In genomic region chr11:74170694-74171629, GRCh38 we compare ENCODE assay signal across 8 cellular contexts. TPM values are rescaled to one million over a fixed set of nuclear protein-coding genes. Genes with fewer than 3 reads are reported as not detected.
DNase-seq lines count a peak whose midpoint lies in the region; ATAC-seq and TF ChIP-seq lines count a peak whose summit lies in the region.

A gene with protein sequence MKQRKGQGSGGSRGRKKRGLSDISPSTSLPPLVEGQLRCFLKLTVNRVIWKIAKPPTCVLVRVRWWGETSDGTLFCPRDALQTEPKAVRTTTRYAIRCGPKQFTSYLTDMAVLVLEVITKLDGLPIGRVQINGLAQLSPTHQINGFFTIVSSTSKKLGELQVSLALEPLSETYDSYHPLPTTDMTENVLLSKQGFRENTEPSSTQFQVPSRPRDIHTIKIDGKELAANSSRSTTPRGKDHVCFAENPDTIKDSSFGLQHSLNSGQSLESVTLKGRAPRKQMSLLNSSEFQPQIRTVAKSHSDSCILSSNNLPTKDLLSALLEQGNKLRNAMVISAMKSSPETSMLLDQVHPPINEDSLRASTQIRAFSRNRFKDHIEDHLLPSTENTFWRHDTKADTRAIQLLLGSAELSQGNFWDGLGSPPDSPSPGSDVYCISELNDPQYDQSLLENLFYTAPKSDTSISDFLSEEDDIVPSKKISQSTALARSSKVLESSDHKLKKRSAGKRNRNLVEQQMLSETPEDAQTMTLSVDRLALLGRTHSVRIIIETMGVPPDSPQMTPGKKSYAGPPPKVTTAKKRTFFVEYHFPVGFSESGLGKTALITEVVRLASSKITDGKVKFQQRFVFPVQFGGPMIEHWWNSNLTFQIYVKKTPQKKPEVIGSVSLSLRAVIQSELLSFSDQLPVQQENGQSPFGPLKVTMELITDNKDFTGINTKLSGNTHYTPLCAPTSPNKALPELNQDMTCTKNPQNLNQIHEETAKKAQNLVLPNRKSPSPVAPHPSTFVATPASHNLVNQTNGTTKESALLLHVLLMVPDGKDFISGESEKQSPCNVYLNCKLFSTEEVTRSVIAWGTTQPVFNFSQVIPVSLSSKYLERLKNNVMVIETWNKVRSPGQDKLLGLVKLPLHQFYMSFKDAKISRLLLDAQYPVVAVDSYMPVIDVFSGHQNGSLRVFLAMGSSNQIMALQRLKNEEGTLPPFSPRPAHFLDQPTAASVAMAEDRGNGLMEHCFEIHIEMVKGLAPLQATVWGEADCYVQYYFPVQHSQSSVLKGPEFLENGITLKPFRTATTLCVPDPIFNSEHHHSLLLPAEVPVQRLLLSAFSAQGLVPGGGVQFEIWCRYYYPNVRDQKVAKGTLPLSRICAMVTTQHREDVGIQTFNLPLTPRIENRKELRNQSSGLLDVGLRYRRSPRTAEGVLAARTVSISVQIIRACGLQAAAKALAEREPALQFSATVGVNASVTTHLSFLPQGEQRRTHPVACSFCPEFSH (N-terminal part only) (minus strand): TSS chr11:74171002. CDS start chr11:74170792, 210 bp downstream.
Gene PPME1 (plus strand): TSS chr11:74171289. CDS start chr11:74171422, 133 bp downstream.

- no peaks in the 10 kb centered on the region for H3K27me3 ChIP-seq in PC-9 (ENCODE audit: insufficient read depth, low read depth)
- H3K27me3 ChIP-seq in esophagus (ENCODE audit: control insufficient read depth in 1 of 2, insufficient read depth in 2 of 2, low read length in 2 of 2), result no peaks in the 10 kb centered on the region
- H3K27me3 ChIP-seq in mucosa of rectum (ENCODE audit: control insufficient read depth in 2 of 2, insufficient read depth in 2 of 2, low read length in 2 of 2), result no peaks in the 10 kb centered on the region

- peak within 1 kb of the TSS; percentile 96 for H3K4me2 ChIP-seq in PC-9

- peak within 1 kb of the TSS; percentile 90 for H3K9ac ChIP-seq in mucosa of rectum (ENCODE audit: low read depth in 1 of 2, low read length in 2 of 2)

- H3K27ac ChIP-seq in PC-9 (peak within 1 kb of the TSS; percentile 73), esophagus (ENCODE audit: low read depth in 2 of 2, low read length in 1 of 2) (peak within 1 kb of the TSS; percentile 92 to 97), mucosa of rectum (ENCODE audit: low read depth in 2 of 2, low read length in 2 of 2) (peak within 1 kb of the TSS; percentile 88 to 91)

- peak; percentile 100 for DNase-seq in DMS79 (lab: John Stamatoyannopoulos, UW)
- DNase-seq in KG1 (lab: John Stamatoyannopoulos, UW), result peak; percentile 98
- DNase-seq in PC-9, result peak; percentile 99 to 100
- peak; percentile 94 for DNase-seq in activated T-cell treated with anti-CD3 and anti-CD28 coated beads, Interleukin-2, amount 50 U/mL, for 1 hour
- peak; percentile 98 for DNase-seq in stimulated activated CD8-positive, alpha-beta memory T cell treated with anti-CD3 and anti-CD28 coated beads, Interleukin-4, amount 100 ng/mL, for 48 hours

- TSS peak; percentile 74 for BruUV-seq in PC-9 (replicated peaks; lab: Mats Ljungman, UMichigan)

- no peaks in the 10 kb centered on the region for H4K20me1 ChIP-seq in PC-9 (ENCODE audit: insufficient read depth)

- intact Hi-C loops in PC-9 (cut with micrococcal nuclease; ENCODE audit: unreplicated experiment), result loop anchor here (1.0 to 5.0 kb wide), 4 partner anchors 33 to 206 kb away; no protein-coding TSS in a partner anchor

- CTCF ChIA-PET in PC-9 (lab: Charles Lee), result interaction anchor here (0.6 to 0.7 kb wide), 2 partner anchors 16 to 980 kb away, joined by 4 to 7 read pairs; partner anchors contain the start of gene SLCO2B1

- H2AFZ ChIP-seq in PC-9, result peak within 1 kb of the TSS; percentile 96

- H3K9me3 ChIP-seq in PC-9 (ENCODE audit: insufficient read depth, low read depth) (no peaks in the 10 kb centered on the region), esophagus (ENCODE audit: control insufficient read depth in 2 of 2, insufficient read depth in 1 of 2, low read depth in 1 of 2, low read length in 1 of 2) (no peaks in the 10 kb centered on the region), mucosa of rectum (ENCODE audit: control insufficient read depth in 2 of 2, low read length in 2 of 2) (no peaks in the 10 kb centered on the region)

- H3K4me3 ChIP-seq in PC-9 (peak within 1 kb of the TSS; percentile 84), esophagus (ENCODE audit: low read depth in 1 of 2, low read length in 2 of 2) (peak within 1 kb of the TSS; percentile 83 to 90), mucosa of rectum (ENCODE audit: low read length in 2 of 2) (peak within 1 kb of the TSS; percentile 92 to 96)

- no peak; the same call in 1 of the 2 replicates for TF ChIP-seq CTCF in PC-9 (conservative IDR thresholded peaks at IDR 0.05)

- H3K9me2 ChIP-seq in PC-9 (ENCODE audit: insufficient read depth), result no peaks in the 10 kb centered on the region

- WGBS in esophagus, 2 donors, result 0 to 1% methylated on average over 68 of the region's 68 CpGs

- H3K4me1 ChIP-seq in PC-9 (replicated peaks; ENCODE audit: insufficient read depth) (peaks cover 40% of the 10 kb centered on the region), esophagus (ENCODE audit: control insufficient read depth in 2 of 2, insufficient read depth in 2 of 2, low read length in 1 of 2) (peaks cover 0 to 4% of the 10 kb centered on the region in 2 donors), mucosa of rectum (ENCODE audit: control insufficient read depth in 2 of 2, insufficient read depth in 2 of 2, low read length in 2 of 2) (peaks cover 19 to 23% of the 10 kb centered on the region in 2 donors)

- POLR2A ChIA-PET in PC-9 (lab: Charles Lee; ENCODE audit: unreplicated experiment), result interaction anchor here (0.5 to 1.7 kb wide), 24 partner anchors 11 to 931 kb away, joined by 3 to 27 read pairs (median 6); partner anchors contain the start of gene UCP2

- H3F3A ChIP-seq in PC-9 (ENCODE audit: insufficient read depth, low read depth), result peaks cover 12% of the 10 kb centered on the region; the same call in 1 of the 2 replicates

- peak; percentile 96 for ATAC-seq in GM21723 (IDR thresholded peaks at IDR 0.05; ENCODE audit: unreplicated experiment)

- peaks cover 77% of the 10 kb centered on the region for H3K79me2 ChIP-seq in PC-9 (ENCODE audit: low read depth)

- H3K36me3 ChIP-seq in PC-9 (ENCODE audit: low read depth), result peaks cover 37% of the 10 kb centered on the region
- no peaks in the 10 kb centered on the region for H3K36me3 ChIP-seq in esophagus (ENCODE audit: control insufficient read depth in 2 of 2, insufficient read depth in 2 of 2, low read length in 1 of 2)
- H3K36me3 ChIP-seq in mucosa of rectum (ENCODE audit: control insufficient read depth in 2 of 2, insufficient read depth in 2 of 2, low read length in 2 of 2), result peaks cover 11% of the 10 kb centered on the region in 2 donors

RNA-seq across cellular contexts. Expression of the first gene that starts in this region (rescaled TPM):
- 47.6 and 50.0 TPM in 2 replicates for total RNA-seq in PC-9 (2021)
- 1 to 10 TPM; 5.4 to 6.4 TPM for polyA plus RNA-seq in esophagus

RNA-seq across cellular contexts. Expression of gene PPME1, which starts in this region (rescaled TPM):
- 81.0 and 86.8 TPM in 2 replicates for total RNA-seq in PC-9 (2021)
- 10 to 100 TPM; 25.9 to 27.0 TPM for polyA plus RNA-seq in esophagus

Comparison
In these comparisons a context has a peak if more than half of its experiments do, and no peak if none do; other contexts are left out.
1. Peak in every context shown above with its lines: DNase-seq, ATAC-seq, H3K4me3 ChIP-seq and H3K27ac ChIP-seq.